Comparison of ENCODE assay signal across 1 cellular context in the genomic region with DNA sequence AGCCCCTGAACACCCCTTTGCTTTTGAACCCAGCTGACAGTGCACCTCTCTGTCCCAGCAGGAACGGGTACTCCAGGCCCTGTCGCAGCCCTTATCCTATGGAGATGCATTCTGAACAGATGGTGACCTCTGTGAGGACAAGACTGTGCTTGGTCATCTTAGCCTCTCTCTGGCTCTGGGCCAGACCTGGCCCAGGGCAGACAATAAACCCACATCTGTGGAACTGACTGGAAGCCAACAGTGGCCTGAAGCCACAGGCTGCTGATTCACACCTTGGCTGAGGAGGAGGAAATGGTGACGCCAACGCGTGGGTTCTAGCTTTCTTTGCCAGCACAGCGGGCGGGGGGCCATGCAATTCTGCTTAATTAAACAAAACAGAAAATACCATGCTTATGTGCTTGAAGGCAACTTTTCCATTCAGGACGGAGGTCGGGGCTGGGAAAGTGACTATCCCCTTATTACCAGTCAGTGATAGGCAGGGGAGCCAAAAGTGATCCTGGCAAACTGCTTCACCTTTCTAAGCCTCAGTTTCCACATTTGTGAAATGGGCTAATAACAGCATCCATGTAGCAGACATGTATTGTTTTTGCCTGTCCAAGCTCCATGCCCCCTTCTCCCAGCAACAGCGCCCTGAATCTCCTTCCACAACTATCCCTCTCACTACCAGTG.
A peak's percentile ranks its signal among the peaks of the same experiment; 100 is the strongest.
TF ChIP-seq lines count a peak whose summit lies in the region.

No MANE protein-coding gene starts in this region.

TF ChIP-seq in K562, 482 proteins besides CTCF, POLR2A, EP300 and RAD21 (continued from another document and continues in another):
- TF ChIP-seq MLLT1 (IDR thresholded peaks at IDR 0.05) (no peak), ZNF699 (CRISPR knock-in tag; IDR thresholded peaks at IDR 0.05; ENCODE audit: insufficient replicate concordance) (no peak), GTF2A2 (tag; IDR thresholded peaks at IDR 0.05) (no peak), EP400 (IDR thresholded peaks at IDR 0.05) (no peak), CBX1 (IDR thresholded peaks at IDR 0.05; ENCODE audit: low read depth) (no peak), POLR2B (IDR thresholded peaks at IDR 0.05; ENCODE audit: low read depth, partially characterized antibody) (no peak), ZNF589 (CRISPR knock-in tag; IDR thresholded peaks at IDR 0.05; ENCODE audit: low read depth) (0 out of 2 replicates have a peak, but pooled peaks have one; percentile 34), MYNN (IDR thresholded peaks at IDR 0.05) (no peak), MYNN (CRISPR knock-in tag; IDR thresholded peaks at IDR 0.05) (no peak), TSC22D4 (tag; IDR thresholded peaks at IDR 0.05) (no peak), KAT7 (CRISPR knock-in tag; IDR thresholded peaks at IDR 0.05; ENCODE audit: borderline replicate concordance) (no peak), MIER1 (IDR thresholded peaks at IDR 0.05; ENCODE audit: low read depth) (no peak), SLC30A9 (CRISPR knock-in tag; IDR thresholded peaks at IDR 0.05) (no peak), MECOM (CRISPR knock-in tag; IDR thresholded peaks at IDR 0.05) (0 out of 2 replicates have a peak, but pooled peaks have one; percentile 40), RCOR1 (IDR thresholded peaks at IDR 0.05; ENCODE audit: borderline replicate concordance in 1 of 2, low read depth in 2 of 2, low read length in 2 of 2) (peak in 1 of 2 experiments; percentile 80; a peak in 1 of 4 replicates), NCOA1 (IDR thresholded peaks at IDR 0.05; ENCODE audit: low read depth) (no peak), ZNF24 (IDR thresholded peaks at IDR 0.05) (no peak), FOXK1 (CRISPR knock-in tag; IDR thresholded peaks at IDR 0.05; ENCODE audit: borderline replicate concordance) (no peak), ZNF311 (CRISPR knock-in tag; IDR thresholded peaks at IDR 0.05) (no peak), ZNF318 (IDR thresholded peaks at IDR 0.05; ENCODE audit: borderline replicate concordance in 1 of 2, low read depth in 1 of 2) (0 out of 4 replicates have a peak, but pooled peaks of 1 of the 2 experiments have one; percentile 29), ETV1 (tag; conservative IDR thresholded peaks at IDR 0.05; ENCODE audit: low read depth) (peak; percentile 63), ELF2 (CRISPR knock-in tag; IDR thresholded peaks at IDR 0.05) (no peak), NR2F6 (CRISPR knock-in tag; IDR thresholded peaks at IDR 0.05) (no peak), ZNF586 (CRISPR knock-in tag; conservative IDR thresholded peaks at IDR 0.05) (no peak), CBFB (CRISPR knock-in tag; IDR thresholded peaks at IDR 0.05) (no peak), MXI1 (IDR thresholded peaks at IDR 0.05; ENCODE audit: low read depth, low read length) (no peak), MEIS2 (IDR thresholded peaks at IDR 0.05; ENCODE audit: partially characterized antibody) (no peak), KLF1 (tag; IDR thresholded peaks at IDR 0.05) (no peak), HNRNPK (IDR thresholded peaks at IDR 0.05; ENCODE audit: low read depth, low read length, poor library complexity, severe bottlenecking) (no peak), TAF9B (IDR thresholded peaks at IDR 0.05; ENCODE audit: partially characterized antibody) (no peak), ZNF212 (CRISPR knock-in tag; IDR thresholded peaks at IDR 0.05) (no peak), MAZ (CRISPR knock-in tag; conservative IDR thresholded peaks at IDR 0.05 in 1 of 2, IDR thresholded peaks at IDR 0.05 in 1 of 2) (no peak; a peak in 2 of 4 replicates), SMARCA5 (IDR thresholded peaks at IDR 0.05) (no peak), XRCC3 (IDR thresholded peaks at IDR 0.05) (no peak), GTF2E2 (tag; IDR thresholded peaks at IDR 0.05) (no peak), JUND (IDR thresholded peaks at IDR 0.05; ENCODE audit: borderline replicate concordance, low read depth, low read length) (peak; percentile 71), JUND (tag; IDR thresholded peaks at IDR 0.05; ENCODE audit: borderline replicate concordance, low read depth, low read length) (peak; percentile 69; the same call in 2 of the 3 replicates), ZNF134 (CRISPR knock-in tag; conservative IDR thresholded peaks at IDR 0.05) (no peak), RHOXF2B (CRISPR knock-in tag; conservative IDR thresholded peaks at IDR 0.05) (no peak), ILF3 (IDR thresholded peaks at IDR 0.05; ENCODE audit: borderline replicate concordance) (no peak), BACH1 (tag; IDR thresholded peaks at IDR 0.05) (peak; percentile 81; the same call in 1 of the 2 replicates), CREBBP (IDR thresholded peaks at IDR 0.05; ENCODE audit: low read depth, low read length) (no peak)
- TF ChIP-seq, protein P1, sequence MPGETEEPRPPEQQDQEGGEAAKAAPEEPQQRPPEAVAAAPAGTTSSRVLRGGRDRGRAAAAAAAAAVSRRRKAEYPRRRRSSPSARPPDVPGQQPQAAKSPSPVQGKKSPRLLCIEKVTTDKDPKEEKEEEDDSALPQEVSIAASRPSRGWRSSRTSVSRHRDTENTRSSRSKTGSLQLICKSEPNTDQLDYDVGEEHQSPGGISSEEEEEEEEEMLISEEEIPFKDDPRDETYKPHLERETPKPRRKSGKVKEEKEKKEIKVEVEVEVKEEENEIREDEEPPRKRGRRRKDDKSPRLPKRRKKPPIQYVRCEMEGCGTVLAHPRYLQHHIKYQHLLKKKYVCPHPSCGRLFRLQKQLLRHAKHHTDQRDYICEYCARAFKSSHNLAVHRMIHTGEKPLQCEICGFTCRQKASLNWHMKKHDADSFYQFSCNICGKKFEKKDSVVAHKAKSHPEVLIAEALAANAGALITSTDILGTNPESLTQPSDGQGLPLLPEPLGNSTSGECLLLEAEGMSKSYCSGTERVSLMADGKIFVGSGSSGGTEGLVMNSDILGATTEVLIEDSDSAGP (CRISPR knock-in tag; IDR thresholded peaks at IDR 0.05), result no peak
- TF ChIP-seq, protein P2, sequence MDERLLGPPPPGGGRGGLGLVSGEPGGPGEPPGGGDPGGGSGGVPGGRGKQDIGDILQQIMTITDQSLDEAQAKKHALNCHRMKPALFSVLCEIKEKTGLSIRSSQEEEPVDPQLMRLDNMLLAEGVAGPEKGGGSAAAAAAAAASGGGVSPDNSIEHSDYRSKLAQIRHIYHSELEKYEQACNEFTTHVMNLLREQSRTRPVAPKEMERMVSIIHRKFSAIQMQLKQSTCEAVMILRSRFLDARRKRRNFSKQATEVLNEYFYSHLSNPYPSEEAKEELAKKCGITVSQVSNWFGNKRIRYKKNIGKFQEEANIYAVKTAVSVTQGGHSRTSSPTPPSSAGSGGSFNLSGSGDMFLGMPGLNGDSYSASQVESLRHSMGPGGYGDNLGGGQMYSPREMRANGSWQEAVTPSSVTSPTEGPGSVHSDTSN (CRISPR knock-in tag; IDR thresholded peaks at IDR 0.05; ENCODE audit: low read depth), result no peak
- TF ChIP-seq, protein P2 (tag; conservative IDR thresholded peaks at IDR 0.05; ENCODE audit: low read depth), result no peak
- TF ChIP-seq, protein P3, sequence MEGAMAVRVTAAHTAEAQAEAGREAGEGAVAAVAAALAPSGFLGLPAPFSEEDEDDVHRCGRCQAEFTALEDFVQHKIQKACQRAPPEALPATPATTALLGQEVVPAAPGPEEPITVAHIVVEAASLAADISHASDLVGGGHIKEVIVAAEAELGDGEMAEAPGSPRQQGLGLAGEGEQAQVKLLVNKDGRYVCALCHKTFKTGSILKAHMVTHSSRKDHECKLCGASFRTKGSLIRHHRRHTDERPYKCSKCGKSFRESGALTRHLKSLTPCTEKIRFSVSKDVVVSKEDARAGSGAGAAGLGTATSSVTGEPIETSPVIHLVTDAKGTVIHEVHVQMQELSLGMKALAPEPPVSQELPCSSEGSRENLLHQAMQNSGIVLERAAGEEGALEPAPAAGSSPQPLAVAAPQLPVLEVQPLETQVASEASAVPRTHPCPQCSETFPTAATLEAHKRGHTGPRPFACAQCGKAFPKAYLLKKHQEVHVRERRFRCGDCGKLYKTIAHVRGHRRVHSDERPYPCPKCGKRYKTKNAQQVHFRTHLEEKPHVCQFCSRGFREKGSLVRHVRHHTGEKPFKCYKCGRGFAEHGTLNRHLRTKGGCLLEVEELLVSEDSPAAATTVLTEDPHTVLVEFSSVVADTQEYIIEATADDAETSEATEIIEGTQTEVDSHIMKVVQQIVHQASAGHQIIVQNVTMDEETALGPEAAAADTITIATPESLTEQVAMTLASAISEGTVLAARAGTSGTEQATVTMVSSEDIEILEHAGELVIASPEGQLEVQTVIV (CRISPR knock-in tag; IDR thresholded peaks at IDR 0.05; ENCODE audit: borderline replicate concordance), result no peak
- TF ChIP-seq, protein P4, sequence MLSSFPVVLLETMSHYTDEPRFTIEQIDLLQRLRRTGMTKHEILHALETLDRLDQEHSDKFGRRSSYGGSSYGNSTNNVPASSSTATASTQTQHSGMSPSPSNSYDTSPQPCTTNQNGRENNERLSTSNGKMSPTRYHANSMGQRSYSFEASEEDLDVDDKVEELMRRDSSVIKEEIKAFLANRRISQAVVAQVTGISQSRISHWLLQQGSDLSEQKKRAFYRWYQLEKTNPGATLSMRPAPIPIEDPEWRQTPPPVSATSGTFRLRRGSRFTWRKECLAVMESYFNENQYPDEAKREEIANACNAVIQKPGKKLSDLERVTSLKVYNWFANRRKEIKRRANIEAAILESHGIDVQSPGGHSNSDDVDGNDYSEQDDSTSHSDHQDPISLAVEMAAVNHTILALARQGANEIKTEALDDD (IDR thresholded peaks at IDR 0.05), result no peak
